19 cellular contexts compared by ENCODE assay signal in the genomic region with DNA sequence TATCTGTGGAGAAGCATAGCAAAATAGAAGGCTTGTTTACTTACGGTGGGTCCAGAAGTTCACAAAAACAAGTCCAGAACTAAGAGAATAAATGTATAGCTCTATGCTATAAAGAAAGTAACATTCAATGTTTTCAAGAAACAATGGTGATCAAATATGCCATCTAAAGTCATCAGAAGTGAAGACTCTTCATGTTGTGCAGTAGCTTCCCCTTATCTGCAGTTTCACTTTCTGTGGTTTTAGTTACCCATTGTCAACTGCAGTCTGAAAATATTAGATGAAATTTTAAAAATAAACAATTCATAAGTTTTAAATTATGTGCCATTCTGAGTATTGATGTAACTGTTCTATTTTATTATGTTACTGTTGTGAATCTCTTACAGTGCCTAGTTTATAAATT.
DNase-seq lines count a peak whose midpoint lies in the region; ATAC-seq and TF ChIP-seq lines count a peak whose summit lies in the region.
"Had no signal": no experiment of that assay in that cellular context is flagged by ENCODE, and none has a peak within 500 bp of the region (broad histone marks: within the 10 kb centered on the region; RNA-seq: fewer than 3 reads in every experiment).

No MANE protein-coding gene starts in this region.

- DNase-seq in GM20000 (ENCODE audit: low spot score) (peak; percentile 6), OCI-M1 (lab: John Stamatoyannopoulos, UW) (peak; percentile 63), HFFc6 (no peak), NCI-H1694 (lab: John Stamatoyannopoulos, UW) (no peak), upper lobe of left lung (no peak)
- no peak for DNase-seq in activated naive CD4-positive, alpha-beta T cell (lab: John Stamatoyannopoulos, UW)
- DNase-seq: activated CD8-positive, alpha-beta memory T cell treated with anti-CD3 and anti-CD28 coated beads, Interleukin-2, amount 10 ng/mL, durations not matched to agents 7 days and 5 days; central memory CD4-positive, alpha-beta T cell; hypothalamus; left ventricle myocardium inferior; NCI-H1417 treated with DMSO at 0.1 percent for 48 hours; NCI-H69; sigmoid colon had no signal

- peak; percentile 96 for ATAC-seq in GM18517 (IDR thresholded peaks at IDR 0.05; ENCODE audit: unreplicated experiment)
- peak; percentile 94 for ATAC-seq in HG03060 (IDR thresholded peaks at IDR 0.05; ENCODE audit: low read depth, unreplicated experiment)
- no peak for ATAC-seq in upper lobe of left lung (ENCODE audit: low FRiP score in 2 of 2)
- ATAC-seq: activated CD8-positive, alpha-beta memory T cell treated with anti-CD3 and anti-CD28 coated beads, Interleukin-2, amount 10 ng/mL, durations not matched to agents 7 days and 5 days had no signal

- no peaks in the 10 kb centered on the region for H3K27me3 Mint-ChIP-seq in HFFc6 (ENCODE audit: insufficient read depth)
- H3K27me3 Mint-ChIP-seq: activated CD8-positive, alpha-beta memory T cell treated with anti-CD3 and anti-CD28 coated beads, Interleukin-2, amount 10 ng/mL, durations not matched to agents 7 days and 5 days had no signal

- H3K9me3 Mint-ChIP-seq in HFFc6 = peaks cover 17% of the 10 kb centered on the region

- no peak for TF ChIP-seq POLR2A in upper lobe of left lung (IDR thresholded peaks at IDR 0.05)

- no peaks in the 10 kb centered on the region for H3K27me3 ChIP-seq in upper lobe of left lung
- H3K27me3 ChIP-seq: BLaER1 treated with 17β-estradiol and CSF1 and Interleukin-3, amounts not matched to agents 10 nM and 100 nM; sigmoid colon; SJSA1 had no signal

- H3K4me1 Mint-ChIP-seq in HFFc6 (ENCODE audit: low read depth) = no peaks in the 10 kb centered on the region
- H3K4me1 Mint-ChIP-seq: activated CD8-positive, alpha-beta memory T cell treated with anti-CD3 and anti-CD28 coated beads, Interleukin-2, amount 10 ng/mL, durations not matched to agents 7 days and 5 days; nephron had no signal

- H3K36me3 ChIP-seq in upper lobe of left lung = no peaks in the 10 kb centered on the region
- H3K36me3 ChIP-seq: BLaER1 treated with 17β-estradiol and CSF1 and Interleukin-3, amounts not matched to agents 10 nM and 100 nM; left ventricle myocardium inferior; sigmoid colon; SJSA1 had no signal

- H3K4me3 Mint-ChIP-seq in HFFc6 = no peak overlapping the region
- H3K4me3 Mint-ChIP-seq: activated CD8-positive, alpha-beta memory T cell treated with anti-CD3 and anti-CD28 coated beads, Interleukin-2, amount 10 ng/mL, durations not matched to agents 7 days and 5 days; nephron had no signal

- no peaks in the 10 kb centered on the region for H3K9me3 ChIP-seq in upper lobe of left lung
- H3K9me3 ChIP-seq: sigmoid colon, SJSA1 had no signal

- TF ChIP-seq EP300 in upper lobe of left lung (IDR thresholded peaks at IDR 0.05) = no peak

- H3K4me3 ChIP-seq in upper lobe of left lung = no peak overlapping the region
- H3K4me3 ChIP-seq: BLaER1 treated with 17β-estradiol and CSF1 and Interleukin-3, amounts not matched to agents 10 nM and 100 nM; left ventricle myocardium inferior; sigmoid colon; SJSA1 had no signal

- 61 to 76% methylated on average over 1 of the region's 1 CpG for WGBS in upper lobe of left lung, 2 donors

- no peaks in the 10 kb centered on the region for H3K4me1 ChIP-seq in upper lobe of left lung
- H3K4me1 ChIP-seq: left ventricle myocardium inferior, sigmoid colon, SJSA1 had no signal

- H3K27ac ChIP-seq in upper lobe of left lung = no peak overlapping the region
- H3K27ac ChIP-seq: left ventricle myocardium inferior, sigmoid colon, SJSA1, VCaP had no signal

- H3K27ac Mint-ChIP-seq in HFFc6 = no peak overlapping the region
- H3K27ac Mint-ChIP-seq: activated CD8-positive, alpha-beta memory T cell treated with anti-CD3 and anti-CD28 coated beads, Interleukin-2, amount 10 ng/mL, durations not matched to agents 7 days and 5 days; nephron had no signal

- H3K36me3 Mint-ChIP-seq in HFFc6 (ENCODE audit: low read depth) = no peaks in the 10 kb centered on the region; the same call in 1 of the 2 replicates
- H3K36me3 Mint-ChIP-seq: activated CD8-positive, alpha-beta memory T cell treated with anti-CD3 and anti-CD28 coated beads, Interleukin-2, amount 10 ng/mL, durations not matched to agents 7 days and 5 days had no signal

- TF ChIP-seq CTCF in GM20000 (IDR thresholded peaks at IDR 0.05; ENCODE audit: extremely low read depth, missing control alignments) (no peak), HFFc6 (IDR thresholded peaks at IDR 0.05) (no peak), upper lobe of left lung (IDR thresholded peaks at IDR 0.05) (no peak)

Comparison
In these comparisons a context has a peak if more than half of its experiments do, and no peak if none do; other contexts are left out.
1. ATAC-seq: peak in GM18517 (single experiment) and HG03060 (single experiment); none in upper lobe of left lung (0 of 2).
2. DNase-seq: peak in GM20000 (single experiment) and OCI-M1 (single experiment); none in activated naive CD4-positive, alpha-beta T cell (0 of 4), HFFc6 (single experiment), NCI-H1694 (single experiment) and upper lobe of left lung (0 of 2).